Comparison of ENCODE assay signal across 22 cellular contexts in genomic region chr4:181578911-181579310, GRCh38.
"Had no signal": no experiment of that assay in that cellular context is flagged by ENCODE, and none has a peak within 500 bp of the region (broad histone marks: within the 10 kb centered on the region; RNA-seq: fewer than 3 reads in every experiment).

No MANE protein-coding gene starts in this region.

- H3K27me3 ChIP-seq: SJSA1 had no signal

- H3K4me3 ChIP-seq: SJSA1, SK-N-MC had no signal

- H3K4me1 ChIP-seq: SJSA1 had no signal

- FAIRE-seq: RCC 7860 had no signal

- H3K9me3 ChIP-seq: SJSA1 had no signal

- DNase-seq: KBM-7, MV-4-11, NCI-H1048, NCI-H1105 treated with DMSO at 0.1 percent for 48 hours, NCI-H1436, NCI-H187, NCI-H2029, NCI-H2081 treated with DMSO at 0.1 percent for 48 hours, NCI-H2171, NCI-H226, NCI-H446, NCI-H510A, NCI-H524 treated with DMSO at 0.1 percent for 48 hours, NCI-H69, NCI-H774, Right ventricle myocardium superior, RPMI8226, SIG-M5, SW 1271 had no signal

- H3K27ac ChIP-seq: SJSA1, SK-N-MC had no signal

- H3K36me3 ChIP-seq: SJSA1 had no signal
